21 cellular contexts compared by ENCODE assay signal in the genomic region with DNA sequence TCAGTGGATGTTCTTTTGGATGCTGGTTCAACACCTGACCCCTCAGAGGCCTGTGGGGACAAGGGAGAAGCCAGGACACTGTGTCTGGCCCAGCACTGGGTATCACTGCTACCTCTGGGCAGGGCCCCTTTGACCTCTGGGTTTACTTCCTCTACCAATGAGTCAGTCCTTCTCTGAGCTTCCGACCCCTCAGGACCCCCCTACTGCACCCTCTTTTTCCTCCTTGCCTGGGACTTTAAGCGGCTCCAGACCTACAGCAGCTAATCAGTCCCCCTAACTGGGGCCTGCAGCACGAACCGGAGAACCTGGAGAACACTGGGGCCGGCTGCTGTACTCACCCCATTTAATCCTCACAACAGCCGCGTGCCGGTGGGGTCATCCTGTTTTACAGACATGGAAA.
"Had no signal": no experiment of that assay in that cellular context is flagged by ENCODE, and none has a peak within 500 bp of the region (broad histone marks: within the 10 kb centered on the region; RNA-seq: fewer than 3 reads in every experiment).

No MANE protein-coding gene starts in this region.

- H3K9me3 ChIP-seq: heart left ventricle, pancreas, prostate gland, right lobe of liver, stomach, thoracic aorta, transverse colon had no signal

- H3K4me3 Mint-ChIP-seq: neural progenitor cell had no signal

- H3K4me3 ChIP-seq: coronary artery, heart left ventricle, neural progenitor cell, pancreas, prostate gland, right lobe of liver, stomach, thoracic aorta, transverse colon had no signal

- H3K9me3 Mint-ChIP-seq: naive thymus-derived CD4-positive, alpha-beta T cell; neural progenitor cell had no signal

- H3K36me3 ChIP-seq: heart left ventricle, neural progenitor cell, pancreas, prostate gland, right lobe of liver, stomach, thoracic aorta, transverse colon had no signal

- DNase-seq: effector CD4-positive, alpha-beta T cell; foreskin melanocyte; heart left ventricle; hippocampal formation; mammary epithelial cell; naive thymus-derived CD4-positive, alpha-beta T cell; occipital lobe; pancreas; right lobe of liver; stimulated activated CD4-positive, alpha-beta T cell treated with anti-CD3 and anti-CD28 coated beads, Interleukin-15, amount 100 ng/mL, for 24 hours; stimulated activated CD4-positive, alpha-beta T cell treated with anti-CD3 and anti-CD28 coated beads, Interleukin-1b, Interleukin-23, amount 100 ng/mL, for 48 hours; stimulated activated CD4-positive, alpha-beta T cell treated with anti-CD3 and anti-CD28 coated beads, Interleukin-4, amount 100 ng/mL, for 24 hours; stimulated activated naive CD4-positive, alpha-beta T cell; stomach; substantia nigra; transverse colon had no signal

- H3K27me3 ChIP-seq: heart left ventricle, pancreas, right lobe of liver, stomach, transverse colon had no signal

- H3K4me2 ChIP-seq: neural progenitor cell had no signal

- H3K9ac ChIP-seq: neural progenitor cell had no signal

- H3K27ac Mint-ChIP-seq: neural progenitor cell had no signal

- H3K27ac ChIP-seq: coronary artery, heart left ventricle, neural progenitor cell, pancreas, prostate gland, right lobe of liver, stomach, thoracic aorta, transverse colon had no signal

- ATAC-seq: heart left ventricle; left lobe of liver; naive thymus-derived CD4-positive, alpha-beta T cell; pancreas; right lobe of liver had no signal

- H3K36me3 Mint-ChIP-seq: neural progenitor cell had no signal
